ENCODE assay signal across 1 cellular context in genomic region chr20:49713779-49714712, GRCh38.
A peak's percentile ranks its signal among the peaks of the same experiment; 100 is the strongest.
TF ChIP-seq lines count a peak whose summit lies in the region.

TSS of gene B4GALT5 (minus strand) at chr20:49713878. CDS start at chr20:49713690, 188 bp downstream.

TF ChIP-seq in HepG2, 621 proteins besides CTCF, POLR2A, EP300 and RAD21 (continued from another document and continues in another):
- no peak for TF ChIP-seq FUBP1 (CRISPR knock-in tag; IDR thresholded peaks at IDR 0.05; ENCODE audit: borderline replicate concordance)
- no peak; the same call in 1 of the 2 replicates for TF ChIP-seq PBX3 (CRISPR knock-in tag; IDR thresholded peaks at IDR 0.05; ENCODE audit: borderline replicate concordance)
- no peak for TF ChIP-seq TBX2 (CRISPR knock-in tag; IDR thresholded peaks at IDR 0.05; ENCODE audit: borderline replicate concordance)
- no peak for TF ChIP-seq ZNF607 (CRISPR knock-in tag; IDR thresholded peaks at IDR 0.05; ENCODE audit: borderline replicate concordance)
- TF ChIP-seq DMTF1 (CRISPR knock-in tag; IDR thresholded peaks at IDR 0.05): no peak
- no peak for TF ChIP-seq NR3C1 (CRISPR knock-in tag; IDR thresholded peaks at IDR 0.05)
- peak; percentile 68 for TF ChIP-seq POLR2G (IDR thresholded peaks at IDR 0.05; ENCODE audit: low read depth, low read length)
- no peak for TF ChIP-seq TBX3 (IDR thresholded peaks at IDR 0.05; ENCODE audit: borderline replicate concordance)
- 0 out of 2 replicates have a peak, but pooled peaks have one; percentile 28 for TF ChIP-seq ZNF503 (CRISPR knock-in tag; IDR thresholded peaks at IDR 0.05)
- TF ChIP-seq RARA (CRISPR knock-in tag; IDR thresholded peaks at IDR 0.05): peak; percentile 47; the same call in 1 of the 2 replicates
- 0 out of 2 replicates have a peak, but pooled peaks have one; percentile 67 for TF ChIP-seq ZBTB46 (CRISPR knock-in tag; IDR thresholded peaks at IDR 0.05; ENCODE audit: borderline replicate concordance)
- TF ChIP-seq ZNF136 (CRISPR knock-in tag; IDR thresholded peaks at IDR 0.05; ENCODE audit: low read depth): peak; percentile 42; the same call in 1 of the 2 replicates
- no peak for TF ChIP-seq NCOA5 (CRISPR knock-in tag; IDR thresholded peaks at IDR 0.05)
- TF ChIP-seq ZBTB8A (CRISPR knock-in tag; IDR thresholded peaks at IDR 0.05; ENCODE audit: borderline replicate concordance, low read depth): peak; percentile 9; the same call in 1 of the 2 replicates
- no peak for TF ChIP-seq ZNF563 (CRISPR knock-in tag; IDR thresholded peaks at IDR 0.05)
- no peak for TF ChIP-seq ZNF552 (CRISPR knock-in tag; IDR thresholded peaks at IDR 0.05; ENCODE audit: borderline replicate concordance)
- TF ChIP-seq ZNF557 (CRISPR knock-in tag; IDR thresholded peaks at IDR 0.05): peak; percentile 52; the same call in 1 of the 2 replicates
- TF ChIP-seq HHEX (CRISPR knock-in tag; IDR thresholded peaks at IDR 0.05): no peak
- TF ChIP-seq ZNF407 (CRISPR knock-in tag; IDR thresholded peaks at IDR 0.05; ENCODE audit: not compliant biosample characterization): no peak
- no peak; the same call in 1 of the 2 replicates for TF ChIP-seq FOXO1 (CRISPR knock-in tag; IDR thresholded peaks at IDR 0.05)
- TF ChIP-seq ZNF615 (CRISPR knock-in tag; IDR thresholded peaks at IDR 0.05; ENCODE audit: borderline replicate concordance): no peak
- TF ChIP-seq ATF7 (IDR thresholded peaks at IDR 0.05): no peak
- TF ChIP-seq ATF7 (CRISPR knock-in tag; IDR thresholded peaks at IDR 0.05): no peak
- peak; percentile 34; the same call in 1 of the 2 replicates for TF ChIP-seq ETV6 (CRISPR knock-in tag; conservative IDR thresholded peaks at IDR 0.05)
- no peak for TF ChIP-seq SOX5 (CRISPR knock-in tag; IDR thresholded peaks at IDR 0.05; ENCODE audit: borderline replicate concordance)
- TF ChIP-seq HDAC1 (CRISPR knock-in tag; IDR thresholded peaks at IDR 0.05): peak; percentile 66
- TF ChIP-seq IKZF4 (CRISPR knock-in tag; IDR thresholded peaks at IDR 0.05; ENCODE audit: borderline replicate concordance, low read depth, not compliant biosample characterization): no peak
- TF ChIP-seq, protein P1, sequence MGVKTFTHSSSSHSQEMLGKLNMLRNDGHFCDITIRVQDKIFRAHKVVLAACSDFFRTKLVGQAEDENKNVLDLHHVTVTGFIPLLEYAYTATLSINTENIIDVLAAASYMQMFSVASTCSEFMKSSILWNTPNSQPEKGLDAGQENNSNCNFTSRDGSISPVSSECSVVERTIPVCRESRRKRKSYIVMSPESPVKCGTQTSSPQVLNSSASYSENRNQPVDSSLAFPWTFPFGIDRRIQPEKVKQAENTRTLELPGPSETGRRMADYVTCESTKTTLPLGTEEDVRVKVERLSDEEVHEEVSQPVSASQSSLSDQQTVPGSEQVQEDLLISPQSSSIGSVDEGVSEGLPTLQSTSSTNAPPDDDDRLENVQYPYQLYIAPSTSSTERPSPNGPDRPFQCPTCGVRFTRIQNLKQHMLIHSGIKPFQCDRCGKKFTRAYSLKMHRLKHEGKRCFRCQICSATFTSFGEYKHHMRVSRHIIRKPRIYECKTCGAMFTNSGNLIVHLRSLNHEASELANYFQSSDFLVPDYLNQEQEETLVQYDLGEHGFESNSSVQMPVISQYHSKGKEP (CRISPR knock-in tag; IDR thresholded peaks at IDR 0.05): peak; percentile 59; the same call in 1 of the 2 replicates
- TF ChIP-seq, protein P2, sequence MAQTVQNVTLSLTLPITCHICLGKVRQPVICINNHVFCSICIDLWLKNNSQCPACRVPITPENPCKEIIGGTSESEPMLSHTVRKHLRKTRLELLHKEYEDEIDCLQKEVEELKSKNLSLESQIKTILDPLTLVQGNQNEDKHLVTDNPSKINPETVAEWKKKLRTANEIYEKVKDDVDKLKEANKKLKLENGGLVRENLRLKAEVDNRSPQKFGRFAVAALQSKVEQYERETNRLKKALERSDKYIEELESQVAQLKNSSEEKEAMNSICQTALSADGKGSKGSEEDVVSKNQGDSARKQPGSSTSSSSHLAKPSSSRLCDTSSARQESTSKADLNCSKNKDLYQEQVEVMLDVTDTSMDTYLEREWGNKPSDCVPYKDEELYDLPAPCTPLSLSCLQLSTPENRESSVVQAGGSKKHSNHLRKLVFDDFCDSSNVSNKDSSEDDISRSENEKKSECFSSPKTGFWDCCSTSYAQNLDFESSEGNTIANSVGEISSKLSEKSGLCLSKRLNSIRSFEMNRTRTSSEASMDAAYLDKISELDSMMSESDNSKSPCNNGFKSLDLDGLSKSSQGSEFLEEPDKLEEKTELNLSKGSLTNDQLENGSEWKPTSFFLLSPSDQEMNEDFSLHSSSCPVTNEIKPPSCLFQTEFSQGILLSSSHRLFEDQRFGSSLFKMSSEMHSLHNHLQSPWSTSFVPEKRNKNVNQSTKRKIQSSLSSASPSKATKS (CRISPR knock-in tag; IDR thresholded peaks at IDR 0.05): no peak; the same call in 1 of the 2 replicates
